In the genomic region with DNA sequence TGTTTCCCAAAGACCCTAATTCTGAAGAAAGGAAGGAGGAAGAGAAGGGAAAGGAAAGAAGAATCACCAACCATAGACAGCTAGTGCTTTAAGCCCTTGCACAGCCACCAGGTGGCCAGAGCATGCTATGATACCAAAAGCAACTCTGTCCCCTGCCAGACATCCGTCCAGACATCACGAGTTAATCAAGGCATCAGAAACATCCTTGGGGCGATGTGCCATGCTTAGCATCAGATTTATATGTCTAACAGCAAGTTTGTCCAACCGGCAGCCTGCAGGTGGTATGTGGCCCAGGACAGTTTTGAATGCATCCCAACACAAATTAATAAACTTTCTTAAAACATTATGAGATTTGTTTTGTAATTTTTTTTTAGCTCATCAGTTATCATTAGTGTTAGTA, we compare ENCODE assay signal across 9 cellular contexts. TPM values are rescaled to one million over a fixed set of nuclear protein-coding genes. Genes with fewer than 3 reads are reported as not detected.
DNase-seq lines count a peak whose midpoint lies in the region; ATAC-seq, FAIRE-seq and TF ChIP-seq lines count a peak whose summit lies in the region.
"Had no signal": no experiment of that assay in that cellular context is flagged by ENCODE, and none has a peak within 500 bp of the region (broad histone marks: within the 10 kb centered on the region; RNA-seq: fewer than 3 reads in every experiment).

No MANE protein-coding gene starts in this region.

- peak; percentile 54 for TF ChIP-seq CTCF in epithelial cell of esophagus (IDR thresholded peaks at IDR 0.05; ENCODE audit: insufficient read depth, low read depth, low read length, missing control alignments)

- H3K36me3 Mint-ChIP-seq in activated naive CD4-positive, alpha-beta T cell treated with anti-CD3 and anti-CD28 coated beads, Interleukin-2, amount 10 ng/mL, durations not matched to agents 7 days and 5 days, result no peaks in the 10 kb centered on the region
- H3K36me3 Mint-ChIP-seq: activated naive CD4-positive, alpha-beta T cell treated with anti-CD3 and anti-CD28 coated beads, Interleukin-2, amount 50 U/mL, for 24 hours had no signal

- CTCF ChIA-PET in activated naive CD4-positive, alpha-beta T cell treated with anti-CD3 and anti-CD28 coated beads, Interleukin-2, amount 10 ng/mL, durations not matched to agents 7 days and 5 days (lab: Charles Lee), result no interaction called here

- H3K36me3 ChIP-seq in small intestine (ENCODE audit: control insufficient read depth in 2 of 2, insufficient read depth in 2 of 2, low read length in 2 of 2), result no peaks in the 10 kb centered on the region

- no peaks in the 10 kb centered on the region for H3K27me3 Mint-ChIP-seq in activated naive CD4-positive, alpha-beta T cell treated with anti-CD3 and anti-CD28 coated beads, Interleukin-2, amount 10 ng/mL, durations not matched to agents 7 days and 5 days
- H3K27me3 Mint-ChIP-seq: activated naive CD4-positive, alpha-beta T cell treated with anti-CD3 and anti-CD28 coated beads, Interleukin-2, amount 50 U/mL, for 24 hours had no signal

- no peak overlapping the region for H3K4me3 Mint-ChIP-seq in activated naive CD4-positive, alpha-beta T cell treated with anti-CD3 and anti-CD28 coated beads, Interleukin-2, amount 10 ng/mL, durations not matched to agents 7 days and 5 days
- H3K4me3 Mint-ChIP-seq: activated naive CD4-positive, alpha-beta T cell treated with anti-CD3 and anti-CD28 coated beads, Interleukin-2, amount 50 U/mL, for 24 hours had no signal

- WGBS in small intestine, 3 donors, result 40 to 64% (median 52%) methylated on average over 4 of the region's 4 CpGs

- H3K4me3 ChIP-seq in epithelial cell of esophagus (ENCODE audit: low read length), result no peak overlapping the region
- no peak overlapping the region for H3K4me3 ChIP-seq in small intestine (ENCODE audit: low read depth in 1 of 2, low read length in 2 of 2)

- H3K4me1 ChIP-seq in small intestine (ENCODE audit: control insufficient read depth in 2 of 2, insufficient read depth in 1 of 2, low read depth in 1 of 2, low read length in 1 of 2), result no peaks in the 10 kb centered on the region

- peaks cover 2% of the 10 kb centered on the region for H3K4me1 Mint-ChIP-seq in activated naive CD4-positive, alpha-beta T cell treated with anti-CD3 and anti-CD28 coated beads, Interleukin-2, amount 10 ng/mL, durations not matched to agents 7 days and 5 days

- H3K9me3 ChIP-seq in small intestine (ENCODE audit: control insufficient read depth, low read depth), result no peaks in the 10 kb centered on the region

- H3K9me3 Mint-ChIP-seq in activated naive CD4-positive, alpha-beta T cell treated with anti-CD3 and anti-CD28 coated beads, Interleukin-2, amount 10 ng/mL, durations not matched to agents 7 days and 5 days, result no peaks in the 10 kb centered on the region
- H3K9me3 Mint-ChIP-seq: activated naive CD4-positive, alpha-beta T cell treated with anti-CD3 and anti-CD28 coated beads, Interleukin-2, amount 50 U/mL, for 24 hours had no signal

- FAIRE-seq in small intestine (lab: Jason Lieb, UNC), result no peak

- no peaks in the 10 kb centered on the region for H3K27me3 ChIP-seq in small intestine (ENCODE audit: control insufficient read depth in 2 of 2, insufficient read depth in 2 of 2, low read length in 2 of 2)

- H3K27ac ChIP-seq in small intestine (ENCODE audit: low read depth in 1 of 2, low read length in 1 of 2), result no peak overlapping the region

- H3K27ac Mint-ChIP-seq in activated naive CD4-positive, alpha-beta T cell treated with anti-CD3 and anti-CD28 coated beads, Interleukin-2, amount 10 ng/mL, durations not matched to agents 7 days and 5 days, result no peak overlapping the region
- H3K27ac Mint-ChIP-seq: activated naive CD4-positive, alpha-beta T cell treated with anti-CD3 and anti-CD28 coated beads, Interleukin-2, amount 50 U/mL, for 24 hours had no signal

- ATAC-seq in GM19324 (IDR thresholded peaks at IDR 0.05; ENCODE audit: low FRiP score, unreplicated experiment), result no peak

- peak; percentile 30 for DNase-seq in activated naive CD4-positive, alpha-beta T cell treated with anti-CD3 and anti-CD28 coated beads, Interleukin-2, amount 10 ng/mL, durations not matched to agents 7 days and 5 days
- no peak for DNase-seq in activated naive CD4-positive, alpha-beta T cell treated with Interleukin-2 at 50 U/mL for 16 hours
- DNase-seq in NCI-H524 treated with DMSO at 0.1 percent for 48 hours (lab: John Stamatoyannopoulos, UW) (peak; percentile 11), epithelial cell of esophagus (ENCODE audit: low read depth) (no peak), small intestine (peak; percentile 17)
- no peak for DNase-seq in stimulated activated CD4-positive, alpha-beta T cell treated with anti-CD3 and anti-CD28 coated beads, Interleukin-15, amount 100 ng/mL, for 24 hours
- DNase-seq in activated CD4-positive, CD25-positive, alpha-beta regulatory T cell treated with anti-CD3 and anti-CD28 coated beads, Interleukin-2, amount 50 U/mL, for 72 hours, result no peak

RNA-seq across cellular contexts. Expression of gene CRYBA1, which starts 2.9 kb away (rescaled TPM):
- not detected for polyA plus RNA-seq in small intestine

RNA-seq across cellular contexts. Expression of gene NUFIP2, which starts 50.2 kb away (rescaled TPM):
- 1 to 10 TPM; 5.1 to 9.2 (median 5.8) TPM for polyA plus RNA-seq in small intestine

Comparison
In these comparisons a context has a peak if more than half of its experiments do, and no peak if none do; other contexts are left out.
1. DNase-seq: peak in activated naive CD4-positive, alpha-beta T cell treated with anti-CD3 and anti-CD28 coated beads, Interleukin-2, amount 10 ng/mL, durations not matched to agents 7 days and 5 days (single experiment), NCI-H524 treated with DMSO at 0.1 percent for 48 hours (single experiment) and small intestine (single experiment); none in activated naive CD4-positive, alpha-beta T cell treated with Interleukin-2 at 50 U/mL for 16 hours (single experiment), epithelial cell of esophagus (single experiment), stimulated activated CD4-positive, alpha-beta T cell treated with anti-CD3 and anti-CD28 coated beads, Interleukin-15, amount 100 ng/mL, for 24 hours (single experiment) and activated CD4-positive, CD25-positive, alpha-beta regulatory T cell treated with anti-CD3 and anti-CD28 coated beads, Interleukin-2, amount 50 U/mL, for 72 hours (single experiment).